ENCODE assay signal across 7 cellular contexts in genomic region chr16:2156849-2157224, GRCh38. TPM values are rescaled to one million over a fixed set of nuclear protein-coding genes. Genes with fewer than 3 reads are reported as not detected.
A peak's percentile ranks its signal among the peaks of the same experiment; 100 is the strongest.
DNase-seq lines count a peak whose midpoint lies in the region; ATAC-seq, FAIRE-seq and TF ChIP-seq lines count a peak whose summit lies in the region.

No MANE protein-coding gene starts in this region.

- no peaks in the 10 kb centered on the region for H3K27me3 ChIP-seq in HAP-1 (ENCODE audit: low read depth)
- no peaks in the 10 kb centered on the region for H3K27me3 ChIP-seq in small intestine (ENCODE audit: control insufficient read depth in 2 of 2, insufficient read depth in 2 of 2, low read length in 2 of 2)

- H3K9me3 ChIP-seq in HAP-1, result no peaks in the 10 kb centered on the region
- H3K9me3 ChIP-seq in small intestine (ENCODE audit: control insufficient read depth, low read depth), result no peaks in the 10 kb centered on the region

- no peak for ATAC-seq in HG03354 (IDR thresholded peaks at IDR 0.05; ENCODE audit: poor library complexity, severe bottlenecking, unreplicated experiment)

- FAIRE-seq in small intestine (lab: Jason Lieb, UNC), result no peak

- peaks cover 33% of the 10 kb centered on the region for H3K36me3 ChIP-seq in HAP-1 (replicated peaks)
- H3K36me3 ChIP-seq in small intestine (ENCODE audit: control insufficient read depth in 2 of 2, insufficient read depth in 2 of 2, low read length in 2 of 2), result no peaks in the 10 kb centered on the region

- DNase-seq in HAP-1 (ENCODE audit: low spot score in 2 of 2), result no peak
- DNase-seq in fibroblast of the aortic adventitia (ENCODE audit: low read depth), result no peak
- no peak for DNase-seq in small intestine
- no peak for DNase-seq in NAMALWA (ENCODE audit: low spot score)
- no peak for DNase-seq in islet precursor cell

- peak overlapping the region; percentile 100 for H3K4me3 ChIP-seq in HAP-1
- peak overlapping the region; percentile 90 for H3K4me3 ChIP-seq in WI38 (ENCODE audit: low read depth, low read length)
- H3K4me3 ChIP-seq in fibroblast of the aortic adventitia (ENCODE audit: low read depth, low read length), result peak overlapping the region; percentile 93
- H3K4me3 ChIP-seq in small intestine (ENCODE audit: low read depth in 1 of 2, low read length in 2 of 2), result peak overlapping the region in 1 of 2 donors; percentile 65

- H3K27ac ChIP-seq in small intestine (ENCODE audit: low read depth in 1 of 2, low read length in 1 of 2), result peak overlapping the region; percentile 4 to 46

- WGBS in small intestine, 3 donors, result 59 to 70% (median 63%) methylated on average over 5 of the region's 5 CpGs

- TF ChIP-seq CTCF in WI38 (IDR thresholded peaks at IDR 0.05; ENCODE audit: low read depth, low read length) (no peak), fibroblast of the aortic adventitia (IDR thresholded peaks at IDR 0.05; ENCODE audit: insufficient read depth, low read length) (no peak)

- in situ Hi-C loops in HAP-1 (cut with MboI; ENCODE audit: low sequenced_read_pairs), result no loop called here

- H3K4me1 ChIP-seq in HAP-1 (peaks cover 16% of the 10 kb centered on the region), small intestine (ENCODE audit: control insufficient read depth in 2 of 2, insufficient read depth in 1 of 2, low read depth in 1 of 2, low read length in 1 of 2) (peaks cover 2 to 22% of the 10 kb centered on the region in 2 donors)

RNA-seq across cellular contexts. Expression of gene TRAF7, which starts 1.3 kb away (rescaled TPM):
- 64.3 and 91.0 TPM in 2 replicates for total RNA-seq in fibroblast of the aortic adventitia (ENCODE audit: low replicate concordance)
- polyA plus RNA-seq in small intestine, result 10 to 100 TPM; 47.6 to 73.4 (median 64.9) TPM

RNA-seq across cellular contexts. Expression of gene RAB26, which starts 8.4 kb away (rescaled TPM):
- 0.27 and 3.6 TPM in 2 replicates for total RNA-seq in fibroblast of the aortic adventitia (ENCODE audit: low replicate concordance)
- polyA plus RNA-seq in small intestine, result 10 to 100 TPM; 11.9 to 31.9 (median 28.0) TPM

RNA-seq across cellular contexts. Expression of gene PKD1, which starts 21.1 kb away (rescaled TPM):
- 118 and 166 TPM in 2 replicates for total RNA-seq in fibroblast of the aortic adventitia (ENCODE audit: low replicate concordance)
- 10 to 100 TPM; 10.5 to 41.2 (median 12.2) TPM for polyA plus RNA-seq in small intestine

RNA-seq across cellular contexts. Expression of gene CASKIN1, which starts 39.6 kb away (rescaled TPM):
- total RNA-seq in fibroblast of the aortic adventitia (ENCODE audit: low replicate concordance), result 0.18 TPM in 1 of 2 replicates, not detected in the other
- polyA plus RNA-seq in small intestine, result 1 to 10 TPM in 1 of 3 donors, under 1 TPM in 2; 0.27 to 1.1 (median 0.66) TPM

RNA-seq across cellular contexts. Expression of gene MLST8, which starts 48.4 kb away (rescaled TPM):
- 27.4 and 30.8 TPM in 2 replicates for total RNA-seq in fibroblast of the aortic adventitia (ENCODE audit: low replicate concordance)
- 10 to 100 TPM; 61.9 to 68.7 (median 63.5) TPM for polyA plus RNA-seq in small intestine
